ENCODE assay signal across 1 cellular context in genomic region chr19:40089462-40089861, GRCh38.
TF ChIP-seq lines count a peak whose summit lies in the region.

No MANE protein-coding gene starts in this region.

TF ChIP-seq in SK-N-SH treated with all-trans-retinoic acid at 6 μM for 48 hours, 23 proteins besides CTCF, POLR2A, EP300 and RAD21 (continued from another document):
- TF ChIP-seq POU6F1 (CRISPR knock-in tag; IDR thresholded peaks at IDR 0.05; ENCODE audit: borderline replicate concordance, low read depth) (no peak), ZFP30 (CRISPR knock-in tag; IDR thresholded peaks at IDR 0.05) (no peak), BACH2 (CRISPR knock-in tag; IDR thresholded peaks at IDR 0.05; ENCODE audit: borderline replicate concordance) (no peak), ZNF8 (CRISPR knock-in tag; IDR thresholded peaks at IDR 0.05) (no peak), TSHZ2 (CRISPR knock-in tag; IDR thresholded peaks at IDR 0.05) (no peak), ZFP3 (CRISPR knock-in tag; IDR thresholded peaks at IDR 0.05) (no peak), TOX (CRISPR knock-in tag; IDR thresholded peaks at IDR 0.05; ENCODE audit: borderline replicate concordance) (no peak), ZNF565 (CRISPR knock-in tag; conservative IDR thresholded peaks at IDR 0.05; ENCODE audit: low read depth) (no peak), RARB (CRISPR knock-in tag; IDR thresholded peaks at IDR 0.05) (no peak), SNAI2 (CRISPR knock-in tag; IDR thresholded peaks at IDR 0.05) (no peak)
